21 cellular contexts compared by ENCODE assay signal in genomic region chr3:118117061-118117460, GRCh38.
"Had no signal": no experiment of that assay in that cellular context is flagged by ENCODE, and none has a peak within 500 bp of the region (broad histone marks: within the 10 kb centered on the region; RNA-seq: fewer than 3 reads in every experiment).

No MANE protein-coding gene starts in this region.

- H3K4me1 Mint-ChIP-seq: stimulated activated effector memory CD8-positive, alpha-beta T cell treated with anti-CD3 and anti-CD28 coated beads, Interleukin-12 subunit alpha, Interleukin-12 subunit beta, amount 100 ng/mL, for 72 hours had no signal

- H3K4me1 ChIP-seq: esophagus muscularis mucosa, suprapubic skin, thyroid gland had no signal

- H3K9me3 ChIP-seq: esophagus muscularis mucosa, ovary, suprapubic skin, thyroid gland had no signal

- H3K27ac Mint-ChIP-seq: natural killer cell treated with Interleukin-12 subunit alpha and Interleukin-12 subunit beta and Interleukin-15 and Interleukin-18, amount 100 ng/mL, for 72 hours; stimulated activated effector memory CD8-positive, alpha-beta T cell treated with anti-CD3 and anti-CD28 coated beads, Interleukin-12 subunit alpha, Interleukin-12 subunit beta, amount 100 ng/mL, for 72 hours; type B pancreatic cell had no signal

- H3K36me3 Mint-ChIP-seq: natural killer cell treated with Interleukin-12 subunit alpha and Interleukin-12 subunit beta and Interleukin-15 and Interleukin-18, amount 100 ng/mL, for 72 hours; stimulated activated effector memory CD8-positive, alpha-beta T cell treated with anti-CD3 and anti-CD28 coated beads, Interleukin-12 subunit alpha, Interleukin-12 subunit beta, amount 100 ng/mL, for 72 hours; type B pancreatic cell had no signal

- H3K36me3 ChIP-seq: esophagus muscularis mucosa, ovary, suprapubic skin, thyroid gland had no signal

- H3K27ac ChIP-seq: dorsolateral prefrontal cortex, epithelial cell of prostate, esophagus muscularis mucosa, ovary, suprapubic skin, thyroid gland had no signal

- H3K4me3 Mint-ChIP-seq: natural killer cell treated with Interleukin-12 subunit alpha and Interleukin-12 subunit beta and Interleukin-15 and Interleukin-18, amount 100 ng/mL, for 72 hours; stimulated activated effector memory CD8-positive, alpha-beta T cell treated with anti-CD3 and anti-CD28 coated beads, Interleukin-12 subunit alpha, Interleukin-12 subunit beta, amount 100 ng/mL, for 72 hours; type B pancreatic cell had no signal

- H3K9me3 Mint-ChIP-seq: type B pancreatic cell had no signal

- H3K27me3 Mint-ChIP-seq: natural killer cell treated with Interleukin-12 subunit alpha and Interleukin-12 subunit beta and Interleukin-15 and Interleukin-18, amount 100 ng/mL, for 72 hours had no signal

- ATAC-seq: left colon; left ventricle myocardium superior; natural killer cell treated with Interleukin-12 subunit alpha and Interleukin-12 subunit beta and Interleukin-15 and Interleukin-18, amount 100 ng/mL, for 72 hours; right cardiac atrium; stimulated activated effector memory CD8-positive, alpha-beta T cell treated with anti-CD3 and anti-CD28 coated beads, Interleukin-12 subunit alpha, Interleukin-12 subunit beta, amount 100 ng/mL, for 72 hours; stimulated activated naive CD8-positive, alpha-beta T cell treated with anti-CD3 and anti-CD28 coated beads, Interleukin-15, Interleukin-2, amounts not matched to agents 100 U/mL and 50 U/mL, for 24 hours had no signal

- DNase-seq: cortex of kidney; dorsolateral prefrontal cortex; effector memory CD4-positive, alpha-beta T cell; left colon; left ventricle myocardium superior; mesenchymal stem cell; midbrain; nucleus accumbens; ovary; right cardiac atrium; stimulated activated CD4-positive, alpha-beta T cell treated with anti-CD3 and anti-CD28 coated beads, Interleukin-4, amount 100 ng/mL, for 1 hour; stimulated activated CD8-positive, alpha-beta memory T cell treated with anti-CD3 and anti-CD28 coated beads, Interleukin-4, amount 100 ng/mL, for 48 hours; stimulated activated naive CD8-positive, alpha-beta T cell treated with anti-CD3 and anti-CD28 coated beads, Interleukin-15, Interleukin-2, amounts not matched to agents 100 U/mL and 50 U/mL, for 24 hours; thyroid gland had no signal

- H3K4me3 ChIP-seq: dorsolateral prefrontal cortex, esophagus muscularis mucosa, lung, ovary, suprapubic skin, thyroid gland had no signal

- H3K27me3 ChIP-seq: dorsolateral prefrontal cortex, esophagus muscularis mucosa, ovary, suprapubic skin, thyroid gland had no signal
